ENCODE assay signal across 16 cellular contexts in genomic region chr2:127066942-127067341, GRCh38. TPM values are rescaled to one million over a fixed set of nuclear protein-coding genes. Genes with fewer than 3 reads are reported as not detected.
DNase-seq lines count a peak whose midpoint lies in the region; ATAC-seq, FAIRE-seq and TF ChIP-seq lines count a peak whose summit lies in the region.
"Had no signal": no experiment of that assay in that cellular context is flagged by ENCODE, and none has a peak within 500 bp of the region (broad histone marks: within the 10 kb centered on the region; RNA-seq: fewer than 3 reads in every experiment).

No MANE protein-coding gene starts in this region.

- peak; percentile 12 for ATAC-seq in left lung
- ATAC-seq: activated naive CD8-positive, alpha-beta T cell treated with anti-CD3 and anti-CD28 coated beads, Interleukin-2, amount 50 U/mL, for 24 hours had no signal

- no peaks in the 10 kb centered on the region for H3K9me3 Mint-ChIP-seq in activated T-helper 2 cell treated with anti-CD3 and anti-CD28 coated beads, Interferon-gamma antibody, Interleukin-2, Interleukin-4, amounts not matched to agents 10 μg/mL and 5 μg/mL and 100 μg/mL, durations not matched to agents 14 hours and 24 hours and 36 hours
- H3K9me3 Mint-ChIP-seq: activated naive CD8-positive, alpha-beta T cell treated with anti-CD3 and anti-CD28 coated beads, Interleukin-2, amount 50 U/mL, for 24 hours; GM23338; type B pancreatic cell had no signal

- H3K4me1 Mint-ChIP-seq in activated T-helper 2 cell treated with anti-CD3 and anti-CD28 coated beads, Interferon-gamma antibody, Interleukin-2, Interleukin-4, amounts not matched to agents 10 μg/mL and 5 μg/mL and 100 μg/mL, durations not matched to agents 14 hours and 24 hours and 36 hours (ENCODE audit: low read depth): peaks cover 13% of the 10 kb centered on the region

- no peak for FAIRE-seq in D721Med (lab: Jason Lieb, UNC)

- H3K9me3 ChIP-seq in left lung: no peaks in the 10 kb centered on the region

- H3K27ac Mint-ChIP-seq in activated T-helper 2 cell treated with anti-CD3 and anti-CD28 coated beads, Interferon-gamma antibody, Interleukin-2, Interleukin-4, amounts not matched to agents 10 μg/mL and 5 μg/mL and 100 μg/mL, durations not matched to agents 14 hours and 24 hours and 36 hours: no peak overlapping the region
- H3K27ac Mint-ChIP-seq: activated naive CD8-positive, alpha-beta T cell treated with anti-CD3 and anti-CD28 coated beads, Interleukin-2, amount 50 U/mL, for 24 hours; GM23338 had no signal

- H3K4me3 ChIP-seq in cardiac fibroblast (replicated peaks in 1 of 2; ENCODE audit: low read depth in 2 of 2, low read length in 2 of 2) (no peak overlapping the region), left lung (no peak overlapping the region)
- H3K4me3 ChIP-seq: GM23338 had no signal

- TF ChIP-seq CTCF in cardiac fibroblast (IDR thresholded peaks at IDR 0.05; ENCODE audit: low read depth, low read length) (no peak), left lung (IDR thresholded peaks at IDR 0.05) (no peak), D721Med (IDR thresholded peaks at IDR 0.05; ENCODE audit: insufficient read depth, missing control alignments) (no peak)

- no peak overlapping the region for H3K4me3 Mint-ChIP-seq in activated T-helper 2 cell treated with anti-CD3 and anti-CD28 coated beads, Interferon-gamma antibody, Interleukin-2, Interleukin-4, amounts not matched to agents 10 μg/mL and 5 μg/mL and 100 μg/mL, durations not matched to agents 14 hours and 24 hours and 36 hours (ENCODE audit: low read depth)
- H3K4me3 Mint-ChIP-seq: activated naive CD8-positive, alpha-beta T cell treated with anti-CD3 and anti-CD28 coated beads, Interleukin-2, amount 50 U/mL, for 24 hours; GM23338; type B pancreatic cell had no signal

- peaks cover 13 to 59% of the 10 kb centered on the region in 2 donors for H3K4me1 ChIP-seq in left lung

- peaks cover 0 to 19% of the 10 kb centered on the region in 2 donors for H3K36me3 ChIP-seq in left lung

- intact Hi-C loops in left lung (cut with DNase I): no loop called here
- intact Hi-C loops in activated T-helper 2 cell treated with anti-CD3 and anti-CD28 coated beads, Interferon-gamma antibody, Interleukin-2, Interleukin-4, amounts not matched to agents 10 μg/mL and 5 μg/mL and 100 μg/mL, durations not matched to agents 14 hours and 24 hours and 36 hours (cut with micrococcal nuclease): loop anchor here (5.0 kb wide), 1 partner anchor 40 kb away; the partner anchor contains the start of gene BIN1

- H3K27me3 Mint-ChIP-seq in activated T-helper 2 cell treated with anti-CD3 and anti-CD28 coated beads, Interferon-gamma antibody, Interleukin-2, Interleukin-4, amounts not matched to agents 10 μg/mL and 5 μg/mL and 100 μg/mL, durations not matched to agents 14 hours and 24 hours and 36 hours (ENCODE audit: low read depth): no peaks in the 10 kb centered on the region
- H3K27me3 Mint-ChIP-seq: activated naive CD8-positive, alpha-beta T cell treated with anti-CD3 and anti-CD28 coated beads, Interleukin-2, amount 50 U/mL, for 24 hours; type B pancreatic cell had no signal

- H3K27ac ChIP-seq in left lung (peak overlapping the region; percentile 56 to 73), temporal lobe (ENCODE audit: low read depth, low read length) (peak overlapping the region; percentile 99)
- H3K27ac ChIP-seq: 22Rv1, parathyroid adenoma had no signal

- H3K36me3 Mint-ChIP-seq in activated T-helper 2 cell treated with anti-CD3 and anti-CD28 coated beads, Interferon-gamma antibody, Interleukin-2, Interleukin-4, amounts not matched to agents 10 μg/mL and 5 μg/mL and 100 μg/mL, durations not matched to agents 14 hours and 24 hours and 36 hours (ENCODE audit: low read depth): peaks cover 47% of the 10 kb centered on the region

- no peaks in the 10 kb centered on the region for H3K27me3 ChIP-seq in left lung

- DNase-seq in NOMO-1 (lab: John Stamatoyannopoulos, UW; ENCODE audit: unreplicated experiment in 2 of 2) (peak; percentile 5 to 14), NOMO-1 treated with dmso at 0.1 percent for 144 hours (lab: John Stamatoyannopoulos, UW; ENCODE audit: unreplicated experiment) (no peak), cardiac fibroblast (ENCODE audit: low read depth in 2 of 2) (peak; percentile 83 to 95), left lung (peak in 1 of 2 donors; percentile 76), DMS153 treated with DMSO at 0.1 percent for 48 hours (lab: John Stamatoyannopoulos, UW; ENCODE audit: unreplicated experiment) (no peak), D721Med (ENCODE audit: insufficient read length, low spot score) (no peak)
- DNase-seq in activated T-helper 2 cell treated with anti-CD3 and anti-CD28 coated beads, Interferon-gamma antibody, Interleukin-2, Interleukin-4, amounts not matched to agents 10 μg/mL and 5 μg/mL and 100 μg/mL, durations not matched to agents 14 hours and 24 hours and 36 hours (ENCODE audit: low spot score): no peak
- DNase-seq: activated CD4-positive, alpha-beta T cell treated with anti-CD3 and anti-CD28 coated beads, Interleukin-2, amount 50 U/mL, for 4 hours; activated naive CD8-positive, alpha-beta T cell treated with anti-CD3 and anti-CD28 coated beads, Interleukin-2, amount 50 U/mL, for 24 hours; kidney glomerular epithelial cell; stimulated activated CD4-positive, alpha-beta T cell treated with anti-CD3 and anti-CD28 coated beads, Interleukin-4, amount 100 ng/mL, for 4 hours had no signal

RNA-seq across cellular contexts. Expression of gene BIN1, which starts 40.0 kb away (rescaled TPM):
- 10 to 100 TPM; 32.0 to 36.0 TPM for total RNA-seq in left lung
- total RNA-seq in temporal lobe: 42.8 TPM
- total RNA-seq in activated T-helper 2 cell treated with anti-CD3 and anti-CD28 coated beads, Interferon-gamma antibody, Interleukin-2, Interleukin-4, amounts not matched to agents 10 μg/mL and 5 μg/mL and 100 μg/mL, durations not matched to agents 14 hours and 24 hours and 36 hours: 48.1 and 51.7 TPM in 2 replicates

Comparison
In these comparisons a context has a peak if more than half of its experiments do, and no peak if none do; other contexts are left out.
1. DNase-seq: peak in NOMO-1 (2 of 2) and cardiac fibroblast (2 of 2); none in NOMO-1 treated with dmso at 0.1 percent for 144 hours (single experiment), DMS153 treated with DMSO at 0.1 percent for 48 hours (single experiment), D721Med (single experiment) and activated T-helper 2 cell treated with anti-CD3 and anti-CD28 coated beads, Interferon-gamma antibody, Interleukin-2, Interleukin-4, amounts not matched to agents 10 μg/mL and 5 μg/mL and 100 μg/mL, durations not matched to agents 14 hours and 24 hours and 36 hours (single experiment).